In the genomic region with DNA sequence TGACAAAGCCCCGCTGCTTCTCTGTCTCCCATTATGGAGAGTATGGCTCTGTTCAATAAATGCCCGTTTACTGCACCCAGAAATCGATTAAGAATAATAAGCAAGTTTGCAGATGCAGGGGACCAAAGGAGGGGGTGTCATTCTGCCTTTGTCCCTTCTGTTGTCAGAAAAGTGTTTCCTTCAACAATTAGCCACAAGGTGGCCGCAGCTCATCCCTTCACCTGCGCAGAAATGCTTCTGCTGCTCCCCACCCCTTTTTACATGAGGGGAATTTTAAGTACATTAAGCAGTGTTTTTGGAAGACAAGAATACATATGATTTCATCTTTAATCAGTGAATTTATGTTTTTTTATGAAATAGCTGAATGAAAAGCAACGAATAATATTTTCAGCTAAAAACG, we compare ENCODE assay signal across 18 cellular contexts.
DNase-seq lines count a peak whose midpoint lies in the region; ATAC-seq and TF ChIP-seq lines count a peak whose summit lies in the region.
"Had no signal": no experiment of that assay in that cellular context is flagged by ENCODE, and none has a peak within 500 bp of the region (broad histone marks: within the 10 kb centered on the region; RNA-seq: fewer than 3 reads in every experiment).

No MANE protein-coding gene starts in this region.

- H3K4me1 Mint-ChIP-seq in H9: peaks cover 4 to 9% of the 10 kb centered on the region in 2 experiments
- no peaks in the 10 kb centered on the region for H3K4me1 Mint-ChIP-seq in nephron
- H3K4me1 Mint-ChIP-seq: activated CD4-positive, alpha-beta T cell treated with anti-CD3 and anti-CD28 coated beads for 36 hours; CD4-positive, alpha-beta memory T cell had no signal

- no peak overlapping the region for H3K27ac ChIP-seq in H9 (ENCODE audit: insufficient read length, low read depth, low read length)
- H3K27ac ChIP-seq in Panc1 (ENCODE audit: low read length): no peak overlapping the region
- H3K27ac ChIP-seq: right atrium auricular region, suprapubic skin had no signal

- H3K27ac Mint-ChIP-seq in H9 (no peak overlapping the region), nephron (no peak overlapping the region)
- H3K27ac Mint-ChIP-seq: activated CD4-positive, alpha-beta T cell treated with anti-CD3 and anti-CD28 coated beads for 36 hours; CD4-positive, alpha-beta memory T cell; T-helper 1 cell treated with Interleukin-12 subunit alpha and Interleukin-12 subunit beta and Interleukin-4 antibody, amounts not matched to agents 30 μg/mL and 1 μg/mL, for 36 hours had no signal

- no peak overlapping the region for H2BK12ac ChIP-seq in H9 (ENCODE audit: insufficient read length, low read depth, low read length)

- intact Hi-C loops in Panc1 (cut with micrococcal nuclease; ENCODE audit: unreplicated experiment): no loop called here

- no peak overlapping the region for H2BK15ac ChIP-seq in H9 (ENCODE audit: low read depth, low read length)

- POLR2A ChIA-PET in Panc1 (lab: Charles Lee): no interaction called here

- H3T11ph ChIP-seq in H9 (ENCODE audit: low read length): no peak overlapping the region

- H3K4me2 ChIP-seq in H9 (ENCODE audit: insufficient read depth, insufficient read length, low read length): no peak overlapping the region

- DNase-seq in DMS53 (lab: John Stamatoyannopoulos, UW): peak; percentile 24
- no peak for DNase-seq in DMS53 treated with DMSO at 0.1 percent for 48 hours (lab: John Stamatoyannopoulos, UW; ENCODE audit: unreplicated experiment)
- no peak for DNase-seq in H9
- no peak for DNase-seq in Panc1 (ENCODE audit: low read depth, low spot score)
- no peak for DNase-seq in stimulated activated naive CD8-positive, alpha-beta T cell treated with anti-CD3 and anti-CD28 coated beads, Interleukin-15, Interleukin-2, amounts not matched to agents 100 U/mL and 50 U/mL, for 24 hours
- DNase-seq: activated CD4-positive, alpha-beta T cell treated with anti-CD3 and anti-CD28 coated beads for 36 hours; activated naive CD4-positive, alpha-beta T cell treated with anti-CD3 and anti-CD28 coated beads, Interleukin-2, amount 50 U/mL, for 16 hours; CD4-positive, alpha-beta memory T cell; effector CD4-positive, alpha-beta T cell; left ventricle myocardium superior; NCI-H1092; NCI-H446 treated with DMSO at 0.1 percent for 48 hours had no signal

- no peak overlapping the region for H2AK5ac ChIP-seq in H9 (ENCODE audit: insufficient read length, low read length)

- no peak overlapping the region for H3K4me3 ChIP-seq in Panc1 (ENCODE audit: low read depth in 2 of 2, low read length in 2 of 2)
- H3K4me3 ChIP-seq: right atrium auricular region, suprapubic skin had no signal

- peaks cover 0 to 3% (median 0%) of the 10 kb centered on the region in 3 experiments; a peak in 2 of 7 replicates for H3K36me3 Mint-ChIP-seq in H9 (ENCODE audit: insufficient read depth in 1 of 3, low read depth in 3 of 3)
- no peaks in the 10 kb centered on the region for H3K36me3 Mint-ChIP-seq in nephron (ENCODE audit: low read depth)
- H3K36me3 Mint-ChIP-seq: CD4-positive, alpha-beta memory T cell had no signal

- BruUV-seq in Panc1 (replicated peaks; lab: Mats Ljungman, UMichigan): no TSS peak

- H3K27me3 Mint-ChIP-seq in H9 (ENCODE audit: low read depth) (peaks cover 2% of the 10 kb centered on the region), nephron (ENCODE audit: low read depth) (peaks cover 4% of the 10 kb centered on the region)

- no peak overlapping the region for H4K91ac ChIP-seq in H9 (ENCODE audit: insufficient read length, low read depth, low read length)

- H3K4me1 ChIP-seq in H9 (ENCODE audit: insufficient read depth, low read length) (no peaks in the 10 kb centered on the region), Panc1 (ENCODE audit: control insufficient read depth, insufficient read depth, low read length) (no peaks in the 10 kb centered on the region)
- H3K4me1 ChIP-seq: right atrium auricular region, suprapubic skin had no signal

- H3K4me3 Mint-ChIP-seq in H9 (no peak overlapping the region), nephron (no peak overlapping the region)
- H3K4me3 Mint-ChIP-seq: activated CD4-positive, alpha-beta T cell treated with anti-CD3 and anti-CD28 coated beads for 36 hours; CD4-positive, alpha-beta memory T cell; T-helper 1 cell treated with Interleukin-12 subunit alpha and Interleukin-12 subunit beta and Interleukin-4 antibody, amounts not matched to agents 30 μg/mL and 1 μg/mL, for 36 hours had no signal

- no peaks in the 10 kb centered on the region for H3K23me2 ChIP-seq in H9 (ENCODE audit: insufficient read length, low read depth, low read length, poor library complexity, severe bottlenecking)

- no peak overlapping the region for H2BK20ac ChIP-seq in H9 (ENCODE audit: low read depth, low read length, poor library complexity, severe bottlenecking)

- TF ChIP-seq CTCF in H9 (conservative IDR thresholded peaks at IDR 0.05) (peak; percentile 72), Panc1 (IDR thresholded peaks at IDR 0.05) (peak; percentile 29), nephron (IDR thresholded peaks at IDR 0.05; ENCODE audit: unreplicated experiment in 3 of 3) (peak in 2 of 3 experiments; percentile 4 to 16)

- no peaks in the 10 kb centered on the region for H3K36me3 ChIP-seq in Panc1 (ENCODE audit: control insufficient read depth, insufficient read depth, low read length)
- H3K36me3 ChIP-seq: right atrium auricular region, suprapubic skin had no signal

- WGBS in H9 (ENCODE audit: extremely low coverage, insufficient read length, low lambda C conversion rate): no CpG with 5 or more reads among the region's 7 CpGs

- no peaks in the 10 kb centered on the region for H3K79me2 ChIP-seq in H9 (ENCODE audit: insufficient read depth, low read length)

- H3K23ac ChIP-seq in H9 (ENCODE audit: insufficient read length, low read depth, low read length): no peak overlapping the region

- H3K4ac ChIP-seq in H9 (ENCODE audit: low read depth, low read length): no peak overlapping the region

- in situ Hi-C loops in Panc1 (cut with HindIII; ENCODE audit: low pct_unique_long_range_greater_than_20kb, low sequenced_read_pairs): no loop called here

- H2BK120ac ChIP-seq in H9 (ENCODE audit: low read depth, low read length, poor library complexity, severe bottlenecking): no peak overlapping the region

- no peak overlapping the region for H4K5ac ChIP-seq in H9 (ENCODE audit: insufficient read length, low read depth, low read length)

- H3K9ac ChIP-seq in H9 (ENCODE audit: extremely low read depth, insufficient read length, low read length): no peak overlapping the region

- H4K20me1 ChIP-seq in H9 (ENCODE audit: control insufficient read depth, insufficient read depth, insufficient read length): no peaks in the 10 kb centered on the region

- no peak overlapping the region for H2BK5ac ChIP-seq in H9 (ENCODE audit: insufficient read length, low read length)

- H3K27me3 ChIP-seq in H9 (ENCODE audit: insufficient read depth, low read length) (no peaks in the 10 kb centered on the region), Panc1 (ENCODE audit: control insufficient read depth, insufficient read depth, low read length) (no peaks in the 10 kb centered on the region)
- H3K27me3 ChIP-seq: right atrium auricular region, suprapubic skin had no signal

- ATAC-seq in Panc1: no peak
- ATAC-seq in GM19328 (IDR thresholded peaks at IDR 0.05; ENCODE audit: unreplicated experiment): no peak
- no peak for ATAC-seq in stimulated activated naive CD8-positive, alpha-beta T cell treated with anti-CD3 and anti-CD28 coated beads, Interleukin-15, Interleukin-2, amounts not matched to agents 100 U/mL and 50 U/mL, for 24 hours
- no peak for ATAC-seq in HG03571 (IDR thresholded peaks at IDR 0.05; ENCODE audit: unreplicated experiment)
- ATAC-seq: activated CD4-positive, alpha-beta T cell treated with anti-CD3 and anti-CD28 coated beads for 36 hours; left ventricle myocardium superior had no signal

- H3K9me3 Mint-ChIP-seq in H9 (peaks cover 3 to 7% of the 10 kb centered on the region in 2 experiments; a peak in 4 of 5 replicates), nephron (peaks cover 15% of the 10 kb centered on the region)
- H3K9me3 Mint-ChIP-seq: T-helper 1 cell treated with Interleukin-12 subunit alpha and Interleukin-12 subunit beta and Interleukin-4 antibody, amounts not matched to agents 30 μg/mL and 1 μg/mL, for 36 hours had no signal

- CTCF ChIA-PET in Panc1 (lab: Charles Lee): interaction anchor here (0.7 kb wide), 1 partner anchor 266 kb away, joined by 4 read pairs; no protein-coding TSS in a partner anchor

- H2AFZ ChIP-seq in H9 (ENCODE audit: low read length): no peak overlapping the region

- H3K14ac ChIP-seq in H9 (ENCODE audit: insufficient read depth, low read length): no peak overlapping the region

- no peaks in the 10 kb centered on the region for H3K79me1 ChIP-seq in H9 (ENCODE audit: insufficient read depth, low read depth, low read length, poor library complexity, severe bottlenecking)

- H3K18ac ChIP-seq in H9 (ENCODE audit: insufficient read length, low read depth, low read length): no peak overlapping the region

- H3K9me3 ChIP-seq in H9 (ENCODE audit: control insufficient read depth, low read depth, low read length) (no peaks in the 10 kb centered on the region), Panc1 (ENCODE audit: control insufficient read depth, insufficient read depth, low read depth, low read length) (no peaks in the 10 kb centered on the region)
- H3K9me3 ChIP-seq: right atrium auricular region, suprapubic skin had no signal

- no peak overlapping the region for H3K56ac ChIP-seq in H9 (ENCODE audit: insufficient read length, low read depth, low read length)

- no peak overlapping the region for H4K8ac ChIP-seq in H9 (replicated peaks; ENCODE audit: insufficient read length, low read depth, low read length)

Comparison
In these comparisons a context has a peak if more than half of its experiments do, and no peak if none do; other contexts are left out.
1. CTCF ChIP-seq: peak in every context shown above with its lines; median percentile 72 in H9; 29 in Panc1; 10 in nephron.